Comparison of ENCODE assay signal across 8 cellular contexts in genomic region chr15:70375006-70375409, GRCh38.
A peak's percentile ranks its signal among the peaks of the same experiment; 100 is the strongest.
DNase-seq lines count a peak whose midpoint lies in the region; ATAC-seq and TF ChIP-seq lines count a peak whose summit lies in the region.
"Had no signal": no experiment of that assay in that cellular context is flagged by ENCODE, and none has a peak within 500 bp of the region (broad histone marks: within the 10 kb centered on the region; RNA-seq: fewer than 3 reads in every experiment).

No MANE protein-coding gene starts in this region.

- peaks cover 18% of the 10 kb centered on the region for H3K27me3 ChIP-seq in brain microvascular endothelial cell (replicated peaks)
- H3K27me3 ChIP-seq: pancreas had no signal

- in situ Hi-C loops in brain microvascular endothelial cell (cut with HindIII; ENCODE audit: low pct_ligation_motif_present, low sequenced_read_pairs) = no loop called here

- peak; percentile 80 for DNase-seq in H4 (ENCODE audit: low spot score)
- DNase-seq in NCI-H2227 treated with DMSO at 0.1 percent for 48 hours (lab: John Stamatoyannopoulos, UW) = peak; percentile 24
- DNase-seq in dermis blood vessel endothelial cell = peak; percentile 34
- peak; percentile 56 for DNase-seq in sciatic nerve (ENCODE audit: low spot score)
- DNase-seq in KG1 (lab: John Stamatoyannopoulos, UW) = no peak
- no peak for DNase-seq in stimulated activated CD4-positive, alpha-beta T cell treated with anti-CD3 and anti-CD28 coated beads, Interleukin-15, amount 100 ng/mL, for 24 hours
- no peak for DNase-seq in brain microvascular endothelial cell
- DNase-seq: pancreas had no signal

- no peak overlapping the region for H3K27ac ChIP-seq in brain microvascular endothelial cell
- H3K27ac ChIP-seq: pancreas had no signal

- no peak for ATAC-seq in sciatic nerve

- no peak overlapping the region for H3K4me3 ChIP-seq in brain microvascular endothelial cell (ENCODE audit: low read depth, low read length)
- H3K4me3 ChIP-seq: pancreas had no signal

- no peak for TF ChIP-seq CTCF in brain microvascular endothelial cell (IDR thresholded peaks at IDR 0.05; ENCODE audit: low read depth, low read length, missing control alignments)

- intact Hi-C loops in sciatic nerve (cut with DNase I) = no loop called here

- H3K36me3 ChIP-seq in brain microvascular endothelial cell (replicated peaks) = no peaks in the 10 kb centered on the region
- H3K36me3 ChIP-seq: pancreas had no signal

Comparison
In these comparisons a context has a peak if more than half of its experiments do, and no peak if none do; other contexts are left out.
1. DNase-seq: peak in H4 (single experiment), NCI-H2227 treated with DMSO at 0.1 percent for 48 hours (single experiment), dermis blood vessel endothelial cell (single experiment) and sciatic nerve (single experiment); none in KG1 (single experiment), stimulated activated CD4-positive, alpha-beta T cell treated with anti-CD3 and anti-CD28 coated beads, Interleukin-15, amount 100 ng/mL, for 24 hours (single experiment) and brain microvascular endothelial cell (single experiment).